In the genomic region with DNA sequence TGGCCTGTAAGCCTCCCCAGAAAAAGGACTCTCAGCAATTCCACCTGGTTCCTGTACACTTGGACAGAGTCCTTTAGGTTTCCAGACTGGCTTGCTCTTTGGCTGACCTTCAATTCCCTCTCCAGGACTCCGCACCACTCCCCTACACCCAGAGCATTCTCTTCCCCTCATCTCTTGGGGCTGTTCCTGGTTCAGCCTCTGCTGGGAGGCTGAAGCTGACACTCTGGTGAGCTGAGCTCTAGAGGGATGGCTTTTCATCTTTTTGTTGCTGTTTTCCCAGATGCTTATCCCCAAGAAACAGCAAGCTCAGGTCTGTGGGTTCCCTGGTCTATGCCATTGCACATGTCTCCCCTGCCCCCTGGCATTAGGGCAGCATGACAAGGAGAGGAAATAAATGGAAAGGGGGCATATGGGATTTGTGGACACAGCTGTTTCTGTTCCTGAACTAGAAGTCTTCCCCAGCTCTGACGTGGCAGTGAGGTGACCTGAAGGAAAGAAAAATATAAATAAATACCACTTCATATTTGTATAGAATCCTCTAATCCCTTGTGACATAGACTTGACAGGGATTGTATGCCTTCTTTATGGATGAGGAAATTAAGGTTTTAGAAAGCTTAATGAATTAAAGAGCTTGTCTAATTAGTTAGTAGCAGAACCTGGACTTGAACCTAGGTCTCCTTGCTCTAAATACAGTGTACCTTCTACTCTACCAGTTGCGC, we compare ENCODE assay signal across 17 cellular contexts. TPM values are rescaled to one million over a fixed set of nuclear protein-coding genes. Genes with fewer than 3 reads are reported as not detected.
DNase-seq lines count a peak whose midpoint lies in the region; ATAC-seq, FAIRE-seq and TF ChIP-seq lines count a peak whose summit lies in the region.
"Had no signal": no experiment of that assay in that cellular context is flagged by ENCODE, and none has a peak within 500 bp of the region (broad histone marks: within the 10 kb centered on the region; RNA-seq: fewer than 3 reads in every experiment).

No MANE protein-coding gene starts in this region.

- TF ChIP-seq CTCF in heart right ventricle (IDR thresholded peaks at IDR 0.05) (no peak), thyroid gland (IDR thresholded peaks at IDR 0.05) (no peak)

- H3K27me3 ChIP-seq in heart right ventricle: peaks cover 0 to 7% (median 0%) of the 10 kb centered on the region in 7 donors
- H3K27me3 ChIP-seq in thyroid gland: no peaks in the 10 kb centered on the region

- H3K9me3 ChIP-seq in heart right ventricle (no peaks in the 10 kb centered on the region), thyroid gland (no peaks in the 10 kb centered on the region)
- H3K9me3 ChIP-seq: Caco-2 had no signal

- intact Hi-C loops in heart right ventricle (cut with DNase I) (loop anchor here in 4 of 10 donors (5.0 to 10.0 kb wide), 5 partner anchors 36 to 346 kb away; no protein-coding TSS in a partner anchor), left cardiac atrium (cut with DNase I) (loop anchor here in 1 of 2 donors (5.0 to 10.0 kb wide), 2 partner anchors 186 to 349 kb away; no protein-coding TSS in a partner anchor), thyroid gland (cut with DNase I) (no loop called here)

- H3K4me3 ChIP-seq in heart right ventricle (no peak overlapping the region), thyroid gland (replicated peaks in 1 of 3) (no peak overlapping the region)
- H3K4me3 ChIP-seq: skin epidermis had no signal

- H3K36me3 ChIP-seq in heart right ventricle (no peaks in the 10 kb centered on the region), thyroid gland (no peaks in the 10 kb centered on the region)

- FAIRE-seq in urothelium cell line (lab: Jason Lieb, UNC): no peak

- H3K4me1 ChIP-seq in heart right ventricle: peaks cover 13 to 50% (median 40%) of the 10 kb centered on the region in 9 donors
- peaks cover 27 to 35% of the 10 kb centered on the region in 2 donors for H3K4me1 ChIP-seq in thyroid gland

- DNase-seq in heart right ventricle: no peak
- DNase-seq in left cardiac atrium: no peak
- DNase-seq in left lobe of liver (ENCODE audit: low spot score): no peak
- DNase-seq in thyroid gland: no peak
- DNase-seq in urothelium cell line (ENCODE audit: low spot score): no peak
- DNase-seq: activated CD8-positive, alpha-beta memory T cell treated with anti-CD3 and anti-CD28 coated beads, Interleukin-2, amount 10 ng/mL, durations not matched to agents 7 days and 5 days; activated naive CD4-positive, alpha-beta T cell; Caco-2; effector CD8-positive, alpha-beta T cell; Karpas-422; mesenchymal stem cell; NCI-H446; PC-3; stimulated activated naive CD4-positive, alpha-beta T cell treated with Interleukin-2 at 50 U/mL for 16 hours had no signal

- 31 to 40% methylated on average over 3 of the region's 3 CpGs for WGBS in heart right ventricle, 2 donors
- WGBS in thyroid gland, 2 donors: 35 to 39% methylated on average over 3 of the region's 3 CpGs

- ATAC-seq in heart right ventricle (peak in 2 of 8 donors; percentile 5 to 39), left cardiac atrium (no peak), left lobe of liver (peak; percentile 42), HG03139 (IDR thresholded peaks at IDR 0.05; ENCODE audit: unreplicated experiment) (no peak)
- ATAC-seq: activated CD8-positive, alpha-beta memory T cell treated with anti-CD3 and anti-CD28 coated beads, Interleukin-2, amount 10 ng/mL, durations not matched to agents 7 days and 5 days; PC-3 had no signal

- peak overlapping the region in 8 of 10 donors; percentile 6 to 67 (median 30) for H3K27ac ChIP-seq in heart right ventricle
- H3K27ac ChIP-seq in thyroid gland: peak overlapping the region; percentile 23 to 71 (median 64)

- TF ChIP-seq POLR2A in thyroid gland (IDR thresholded peaks at IDR 0.05): no peak

RNA-seq across cellular contexts. Expression of gene RNASE7, which starts 1.4 kb away (rescaled TPM):
- total RNA-seq in heart right ventricle (not detected), left cardiac atrium (not detected), left lobe of liver (0.13 TPM), thyroid gland (not detected)
- under 1 TPM in 1 of 2 donors, not detected in 1; 0.03 TPM for polyA plus RNA-seq in heart right ventricle
- total RNA-seq: activated CD8-positive, alpha-beta memory T cell treated with anti-CD3 and anti-CD28 coated beads, Interleukin-2, amount 10 ng/mL, durations not matched to agents 7 days and 5 days; Caco-2; PC-3 had no signal
- polyA plus RNA-seq: AG04450 had no signal

RNA-seq across cellular contexts. Expression of gene RNASE13, which starts 8.9 kb away (rescaled TPM):
- not detected for total RNA-seq in heart right ventricle
- polyA plus RNA-seq in heart right ventricle: not detected
- total RNA-seq in left cardiac atrium: not detected
- total RNA-seq in left lobe of liver: 0.10 TPM
- not detected for total RNA-seq in thyroid gland
- total RNA-seq: activated CD8-positive, alpha-beta memory T cell treated with anti-CD3 and anti-CD28 coated beads, Interleukin-2, amount 10 ng/mL, durations not matched to agents 7 days and 5 days; Caco-2; PC-3 had no signal
- polyA plus RNA-seq: AG04450 had no signal

RNA-seq across cellular contexts. Expression of gene TPPP2, which starts 13.5 kb away (rescaled TPM):
- total RNA-seq in heart right ventricle (1 to 10 TPM in 5 of 10 donors, under 1 TPM in 5; 0.28 to 3.2 (median 0.91) TPM), left cardiac atrium (1 to 10 TPM in 1 of 2 donors, under 1 TPM in 1; 0.44 to 1.6 TPM), left lobe of liver (4.6 TPM), thyroid gland (not detected)
- polyA plus RNA-seq in heart right ventricle: 1 to 10 TPM in 1 of 2 donors, under 1 TPM in 1; 0.75 to 1.1 TPM
- total RNA-seq: activated CD8-positive, alpha-beta memory T cell treated with anti-CD3 and anti-CD28 coated beads, Interleukin-2, amount 10 ng/mL, durations not matched to agents 7 days and 5 days; Caco-2; PC-3 had no signal
- polyA plus RNA-seq: AG04450 had no signal

RNA-seq across cellular contexts. Expression of gene RNASE8, which starts 14.1 kb away (rescaled TPM):
- not detected for total RNA-seq in heart right ventricle
- not detected for polyA plus RNA-seq in heart right ventricle
- total RNA-seq in left cardiac atrium: not detected
- not detected for total RNA-seq in left lobe of liver
- not detected for total RNA-seq in thyroid gland
- total RNA-seq: activated CD8-positive, alpha-beta memory T cell treated with anti-CD3 and anti-CD28 coated beads, Interleukin-2, amount 10 ng/mL, durations not matched to agents 7 days and 5 days; Caco-2; PC-3 had no signal
- polyA plus RNA-seq: AG04450 had no signal

RNA-seq across cellular contexts. Expression of gene NDRG2, which starts 18.7 kb away (rescaled TPM):
- total RNA-seq in heart right ventricle (100 to 1,000 TPM; 242 to 420 (median 299) TPM), left cardiac atrium (100 to 1,000 TPM; 212 to 215 TPM), left lobe of liver (165 TPM), thyroid gland (100 to 1,000 TPM; 152 to 212 (median 183) TPM)
- polyA plus RNA-seq in heart right ventricle: 100 to 1,000 TPM; 286 to 293 TPM
